In the genomic region with DNA sequence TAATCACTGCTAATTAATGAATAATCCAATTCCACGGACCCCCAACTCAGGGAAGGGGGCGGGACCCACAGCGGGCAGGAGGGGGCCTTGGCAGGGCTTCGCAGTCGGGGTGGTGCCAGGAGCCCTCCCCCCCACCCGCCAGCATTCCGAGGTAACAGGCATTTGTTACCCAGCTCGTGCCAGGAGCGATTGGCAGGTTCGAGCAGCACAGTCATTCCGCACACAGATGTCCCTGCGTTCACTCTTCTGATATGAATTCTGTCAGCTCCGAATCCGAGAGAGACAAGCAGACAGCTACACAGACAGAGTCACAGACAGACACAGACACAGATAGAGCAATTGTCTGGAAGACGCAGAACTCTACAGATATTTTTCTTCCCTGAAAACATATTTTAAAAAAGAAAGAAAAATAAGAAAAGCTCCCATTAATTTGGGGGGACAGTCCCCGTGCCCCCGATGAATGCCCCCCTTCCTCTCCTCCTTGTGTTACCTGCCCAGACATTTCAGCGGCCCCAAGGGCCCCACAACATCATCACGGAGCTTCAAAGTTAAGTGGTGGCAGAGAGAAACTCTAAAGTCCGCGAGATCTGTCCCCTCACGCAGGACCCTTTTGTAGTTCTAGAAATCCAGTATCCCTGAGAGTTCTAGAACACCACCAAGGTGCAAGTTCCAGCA, we compare ENCODE assay signal across 1 cellular context.
TF ChIP-seq lines count a peak whose summit lies in the region.

No MANE protein-coding gene starts in this region.

TF ChIP-seq in neural cell, 6 proteins besides CTCF, POLR2A, EP300 and RAD21:
- TF ChIP-seq EZH2 (IDR thresholded peaks at IDR 0.05; ENCODE audit: borderline replicate concordance, insufficient read depth, low read length, poor library complexity, severe bottlenecking) (peak; percentile 46), TAF1 (IDR thresholded peaks at IDR 0.05; ENCODE audit: low read depth) (no peak)
